ENCODE assay signal across 8 cellular contexts in the genomic region with DNA sequence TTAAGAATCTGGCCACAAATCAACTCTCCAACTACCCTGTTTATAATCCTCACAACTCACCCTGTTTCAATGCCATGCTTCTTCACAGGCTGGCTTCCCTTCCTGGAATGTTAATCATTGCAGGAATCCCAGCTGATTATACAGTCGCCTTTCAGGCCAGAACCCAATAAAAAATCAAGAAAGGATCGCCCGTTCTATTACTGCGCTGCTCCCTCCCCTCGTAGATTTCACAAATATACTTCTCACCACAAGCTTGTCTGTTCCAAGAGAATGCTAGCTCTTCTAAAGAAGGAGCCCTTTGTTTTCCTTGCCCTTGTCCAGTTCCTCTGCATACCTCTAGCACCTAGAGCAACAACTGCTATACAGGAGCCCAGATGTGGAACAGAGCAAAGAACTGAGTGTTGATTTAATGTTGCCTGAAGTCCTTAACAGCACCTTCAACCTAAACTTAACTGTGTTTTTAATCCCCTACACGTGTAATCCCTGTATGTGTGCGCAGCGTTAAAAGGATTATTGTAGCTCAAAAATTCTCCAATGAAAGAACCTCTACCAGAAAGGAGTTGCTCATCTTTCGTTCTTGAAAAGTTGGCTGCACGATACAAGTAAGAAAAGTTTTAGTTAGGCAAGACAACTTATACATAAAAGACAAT.
DNase-seq lines count a peak whose midpoint lies in the region; ATAC-seq and TF ChIP-seq lines count a peak whose summit lies in the region.

No MANE protein-coding gene starts in this region.

- H3K4me3 ChIP-seq in fibroblast of pulmonary artery (replicated peaks; ENCODE audit: low read depth, low read length) (peak overlapping the region; percentile 84), parathyroid adenoma (ENCODE audit: low read depth, low read length) (peak overlapping the region; percentile 75)

- H3K9ac ChIP-seq in parathyroid adenoma: no peak overlapping the region

- no peaks in the 10 kb centered on the region for H3K4me1 ChIP-seq in parathyroid adenoma

- H3K27ac ChIP-seq in parathyroid adenoma: no peak overlapping the region

- peak overlapping the region; percentile 61 for H3K4me2 ChIP-seq in parathyroid adenoma (ENCODE audit: low read length)

- no peak for TF ChIP-seq CTCF in fibroblast of pulmonary artery (IDR thresholded peaks at IDR 0.05; ENCODE audit: low read length, missing control alignments)
- no peak for TF ChIP-seq CTCF in parathyroid adenoma (IDR thresholded peaks at IDR 0.05)

- ATAC-seq in GM18870 (IDR thresholded peaks at IDR 0.05; ENCODE audit: unreplicated experiment): no peak
- no peak for ATAC-seq in GM21381 (IDR thresholded peaks at IDR 0.05; ENCODE audit: unreplicated experiment)

- no peaks in the 10 kb centered on the region for H3K36me3 ChIP-seq in parathyroid adenoma (ENCODE audit: control insufficient read depth, insufficient read depth, low read length)

- H2AFZ ChIP-seq in parathyroid adenoma: peak overlapping the region; percentile 86

- peaks cover 9% of the 10 kb centered on the region for H3K79me2 ChIP-seq in parathyroid adenoma

- DNase-seq in NCI-H1694 (lab: John Stamatoyannopoulos, UW): peak; percentile 0
- no peak for DNase-seq in NCI-H1694 treated with DMSO at 0.1 percent for 48 hours (lab: John Stamatoyannopoulos, UW)
- DNase-seq in OCI-M1 (lab: John Stamatoyannopoulos, UW): peak; percentile 56
- peak; percentile 55 for DNase-seq in fibroblast of pulmonary artery (ENCODE audit: low read depth)
- DNase-seq in hippocampal formation (lab: John Stamatoyannopoulos, UW): no peak

- no peaks in the 10 kb centered on the region for H3K9me3 ChIP-seq in parathyroid adenoma (ENCODE audit: control insufficient read depth, low read length)

- no peaks in the 10 kb centered on the region for H3K27me3 ChIP-seq in parathyroid adenoma (ENCODE audit: control insufficient read depth, insufficient read depth, low read length)

Comparison
In these comparisons a context has a peak if more than half of its experiments do, and no peak if none do; other contexts are left out.
1. DNase-seq: peak in NCI-H1694 (single experiment), OCI-M1 (single experiment) and fibroblast of pulmonary artery (single experiment); none in NCI-H1694 treated with DMSO at 0.1 percent for 48 hours (single experiment) and hippocampal formation (0 of 2).